ENCODE assay signal across 9 cellular contexts in genomic region chr9:136900988-136901515, GRCh38. TPM values are rescaled to one million over a fixed set of nuclear protein-coding genes. Genes with fewer than 3 reads are reported as not detected.
DNase-seq lines count a peak whose midpoint lies in the region; ATAC-seq, FAIRE-seq and TF ChIP-seq lines count a peak whose summit lies in the region.
"Had no signal": no experiment of that assay in that cellular context is flagged by ENCODE, and none has a peak within 500 bp of the region (broad histone marks: within the 10 kb centered on the region; RNA-seq: fewer than 3 reads in every experiment).

No MANE protein-coding gene starts in this region.

- no peaks in the 10 kb centered on the region for H3K27me3 ChIP-seq in psoas muscle (ENCODE audit: insufficient read depth in 3 of 3, low read length in 2 of 3)

- CTCF ChIA-PET in RWPE1 (lab: Yijun Ruan, JAX) = interaction anchor here (1.5 kb wide), 1 partner anchor 9 kb away, joined by 4 read pairs; no protein-coding TSS in a partner anchor

- peaks cover 25% of the 10 kb centered on the region for H3K4me1 ChIP-seq in psoas muscle

- WGBS in psoas muscle, 3 donors = 47 to 72% (median 54%) methylated on average over 13 of the region's 13 CpGs

- FAIRE-seq in GM12891 (lab: Jason Lieb, UNC) = no peak

- H3K27ac ChIP-seq in RWPE1 = peak overlapping the region; percentile 80
- H3K27ac ChIP-seq in epithelial cell of prostate = peak overlapping the region; percentile 99
- peak overlapping the region; percentile 92 for H3K27ac ChIP-seq in psoas muscle

- H3K9me3 ChIP-seq in psoas muscle = no peaks in the 10 kb centered on the region

- peaks cover 0 to 28% of the 10 kb centered on the region in 2 donors for H3K36me3 ChIP-seq in psoas muscle (ENCODE audit: insufficient read depth in 1 of 2, low read depth in 1 of 2)

- POLR2A ChIA-PET in RWPE1 (lab: Yijun Ruan, JAX; ENCODE audit: low non-redundant PET) = no interaction called here

- no peak for TF ChIP-seq POLR2A in GM12891 (IDR thresholded peaks at IDR 0.05; ENCODE audit: low read depth, low read length)

- intact Hi-C loops in psoas muscle (cut with DNase I) = loop anchor here in 1 of 2 donors (5.0 kb wide), 1 partner anchor 41 kb away; the partner anchor contains the start of gene FBXW5

- H3K4me3 ChIP-seq in psoas muscle = no peak overlapping the region

- ATAC-seq in psoas muscle = peak in 2 of 4 donors; percentile 21 to 29
- no peak for ATAC-seq in GM21528 (IDR thresholded peaks at IDR 0.05; ENCODE audit: low FRiP score, unreplicated experiment)
- ATAC-seq in GM19328 (IDR thresholded peaks at IDR 0.05; ENCODE audit: unreplicated experiment) = no peak
- no peak for ATAC-seq in GM21423 (IDR thresholded peaks at IDR 0.05; ENCODE audit: unreplicated experiment)

- TF ChIP-seq CTCF in RWPE1 (conservative IDR thresholded peaks at IDR 0.05; ENCODE audit: low read depth) (no peak), psoas muscle (IDR thresholded peaks at IDR 0.05) (no peak)

- DNase-seq in DMS53 (lab: John Stamatoyannopoulos, UW) (peak; percentile 88), RWPE1 (ENCODE audit: low spot score) (peak; percentile 81), epithelial cell of prostate (ENCODE audit: low read depth, low spot score) (no peak), psoas muscle (no peak), GM12891 (ENCODE audit: insufficient read length, low spot score) (no peak)
- DNase-seq: NCI-H1092 had no signal

TF ChIP-seq in GM12891, 5 proteins besides CTCF, POLR2A, EP300 and RAD21:
- TF ChIP-seq TAF1 (IDR thresholded peaks at IDR 0.05; ENCODE audit: low read depth, low read length) (no peak), PAX5 (IDR thresholded peaks at IDR 0.05; ENCODE audit: insufficient read depth, low read length, severe bottlenecking) (no peak), POU2F2 (IDR thresholded peaks at IDR 0.05; ENCODE audit: low read depth, low read length) (no peak), SPI1 (IDR thresholded peaks at IDR 0.05; ENCODE audit: low read depth, low read length) (no peak), POLR2AphosphoS5 (IDR thresholded peaks at IDR 0.05; ENCODE audit: low read depth, low read length) (no peak)

RNA-seq across cellular contexts. Expression of gene TRAF2, which starts 14.7 kb away (rescaled TPM):
- total RNA-seq in psoas muscle = 10 to 100 TPM in 2 of 4 donors, 1 to 10 TPM in 2; 5.4 to 13.2 (median 9.4) TPM
- polyA plus RNA-seq in psoas muscle = 10 to 100 TPM in 2 of 3 donors, 1 to 10 TPM in 1; 8.6 to 15.9 (median 11.1) TPM
- 14.1 TPM for polyA plus RNA-seq in GM12891 (2012; ENCODE audit: low read depth, missing spikeins)

RNA-seq across cellular contexts. Expression of gene EDF1, which starts 34.9 kb away (rescaled TPM):
- total RNA-seq in psoas muscle = 100 to 1,000 TPM; 254 to 371 (median 331) TPM
- 100 to 1,000 TPM; 241 to 534 (median 365) TPM for polyA plus RNA-seq in psoas muscle
- polyA plus RNA-seq in GM12891 (2012; ENCODE audit: low read depth, missing spikeins) = 423 TPM

RNA-seq across cellular contexts. Expression of gene FBXW5, which starts 43.5 kb away (rescaled TPM):
- 100 to 1,000 TPM; 135 to 236 (median 171) TPM for total RNA-seq in psoas muscle
- 100 to 1,000 TPM; 202 to 261 (median 213) TPM for polyA plus RNA-seq in psoas muscle
- 40.9 TPM for polyA plus RNA-seq in GM12891 (2012; ENCODE audit: low read depth, missing spikeins)

RNA-seq across cellular contexts. Expression of gene C8G, which starts 44.0 kb away (rescaled TPM):
- total RNA-seq in psoas muscle = 1 to 10 TPM; 1.7 to 7.9 (median 5.9) TPM
- 1 to 10 TPM; 3.4 to 6.0 (median 4.5) TPM for polyA plus RNA-seq in psoas muscle
- 0.47 TPM for polyA plus RNA-seq in GM12891 (2012; ENCODE audit: low read depth, missing spikeins)

RNA-seq across cellular contexts. Expression of gene MAMDC4, which starts 48.9 kb away (rescaled TPM):
- total RNA-seq in psoas muscle = 1 to 10 TPM; 1.7 to 4.7 (median 3.1) TPM
- polyA plus RNA-seq in psoas muscle = 1 to 10 TPM; 2.1 to 7.9 (median 2.4) TPM
- polyA plus RNA-seq in GM12891 (2012; ENCODE audit: low read depth, missing spikeins) = 4.4 TPM

Comparison
In these comparisons a context has a peak if more than half of its experiments do, and no peak if none do; other contexts are left out.
1. DNase-seq: peak in DMS53 (single experiment) and RWPE1 (single experiment); none in epithelial cell of prostate (single experiment), psoas muscle (0 of 2) and GM12891 (single experiment).
2. Peak in every context shown above with its lines, with median percentiles within 50 percentile points of each other: H3K27ac ChIP-seq.